In genomic region chr6:19749722-19750121, GRCh38 we compare ENCODE assay signal across 2 cellular contexts.
TF ChIP-seq lines count a peak whose summit lies in the region.

No MANE protein-coding gene starts in this region.

TF ChIP-seq in IMR-90, 13 proteins besides CTCF, POLR2A, EP300 and RAD21 (continued from another document):
- TF ChIP-seq ELK1 (IDR thresholded peaks at IDR 0.05; ENCODE audit: borderline replicate concordance, low read depth, low read length), result no peak

TF ChIP-seq in K562, 482 proteins besides CTCF, POLR2A, EP300 and RAD21 (continued from another document):
- TF ChIP-seq CEBPG (CRISPR knock-in tag; IDR thresholded peaks at IDR 0.05), result no peak
- TF ChIP-seq CEBPG (tag; conservative IDR thresholded peaks at IDR 0.05 in 1 of 2, IDR thresholded peaks at IDR 0.05 in 1 of 2), result peak in 1 of 2 experiments; percentile 49; a peak in 1 of 4 replicates
- peak; percentile 27; the same call in 1 of the 2 replicates for TF ChIP-seq CEBPB (tag; IDR thresholded peaks at IDR 0.05)
- TF ChIP-seq NRF1 (conservative IDR thresholded peaks at IDR 0.05 in 1 of 2, IDR thresholded peaks at IDR 0.05 in 1 of 2), result no peak
